8 cellular contexts compared by ENCODE assay signal in genomic region chr17:42819939-42820535, GRCh38. TPM values are rescaled to one million over a fixed set of nuclear protein-coding genes. Genes with fewer than 3 reads are reported as not detected.
A peak's percentile ranks its signal among the peaks of the same experiment; 100 is the strongest.
DNase-seq lines count a peak whose midpoint lies in the region; ATAC-seq and TF ChIP-seq lines count a peak whose summit lies in the region.

No MANE protein-coding gene starts in this region.

- no peaks in the 10 kb centered on the region for H3K27me3 ChIP-seq in thoracic aorta (replicated peaks; ENCODE audit: insufficient read depth)

- H3K27ac ChIP-seq in coronary artery, result no peak overlapping the region
- no peak overlapping the region for H3K27ac ChIP-seq in thoracic aorta

- peaks cover 14 to 18% of the 10 kb centered on the region in 2 donors for H3K4me1 ChIP-seq in thoracic aorta (ENCODE audit: control insufficient read depth in 1 of 2, low read depth in 2 of 2)

- DNase-seq in SIG-M5 treated with dmso at 0.1 percent for 504 hours (lab: John Stamatoyannopoulos, UW; ENCODE audit: unreplicated experiment), result peak; percentile 66
- no peak for DNase-seq in SIG-M5 (lab: John Stamatoyannopoulos, UW)
- DNase-seq in NCI-H345 (lab: John Stamatoyannopoulos, UW), result peak; percentile 51
- DNase-seq in activated CD4-positive, CD25-positive, alpha-beta regulatory T cell treated with anti-CD3 and anti-CD28 coated beads, Interleukin-2, amount 50 U/mL, for 72 hours, result peak; percentile 64
- DNase-seq in coronary artery (ENCODE audit: low spot score), result peak; percentile 70
- DNase-seq in myocyte (ENCODE audit: low read depth), result peak; percentile 71
- DNase-seq in thoracic aorta (ENCODE audit: low spot score), result no peak

- H3K36me3 ChIP-seq in thoracic aorta, result peaks cover 49% of the 10 kb centered on the region

- ATAC-seq in thoracic aorta (ENCODE audit: insufficient number of reproducible peaks, low FRiP score, low read depth) (no peak), GM19395 (IDR thresholded peaks at IDR 0.05; ENCODE audit: unreplicated experiment) (no peak)

- no peaks in the 10 kb centered on the region for H3K9me3 ChIP-seq in thoracic aorta

- TF ChIP-seq CTCF in coronary artery (IDR thresholded peaks at IDR 0.05), result peak; percentile 40
- TF ChIP-seq CTCF in thoracic aorta (IDR thresholded peaks at IDR 0.05), result peak; percentile 41

- H3K4me3 ChIP-seq in coronary artery (no peak overlapping the region), thoracic aorta (no peak overlapping the region)

RNA-seq across cellular contexts. Expression of gene BECN1, which starts 4.0 kb away (rescaled TPM):
- total RNA-seq in myocyte (73.5 and 124 TPM in 2 replicates), thoracic aorta (100 to 1,000 TPM in 1 of 2 donors, 10 to 100 TPM in 1; 99.6 to 122 TPM)
- 85.5 TPM for polyA plus RNA-seq in myocyte (2012)

RNA-seq across cellular contexts. Expression of gene PSME3, which starts 13.2 kb away (rescaled TPM):
- total RNA-seq in myocyte (88.9 and 103 TPM in 2 replicates), thoracic aorta (10 to 100 TPM; 41.2 to 82.5 TPM)
- polyA plus RNA-seq in myocyte (2012), result 95.3 TPM

RNA-seq across cellular contexts. Expression of gene CNTD1, which starts 21.4 kb away (rescaled TPM):
- total RNA-seq in myocyte (not detected in 2 replicates), thoracic aorta (not detected)
- polyA plus RNA-seq in myocyte (2012), result 0.62 TPM

RNA-seq across cellular contexts. Expression of gene COA3, which starts 21.5 kb away (rescaled TPM):
- total RNA-seq in myocyte (53.4 and 72.8 TPM in 2 replicates), thoracic aorta (10 to 100 TPM; 34.3 to 36.1 TPM)
- 96.0 TPM for polyA plus RNA-seq in myocyte (2012)

RNA-seq across cellular contexts. Expression of gene AOC2, which starts 24.3 kb away (rescaled TPM):
- 0.40 and 0.78 TPM in 2 replicates for total RNA-seq in myocyte
- 0.86 TPM for polyA plus RNA-seq in myocyte (2012)
- total RNA-seq in thoracic aorta, result 1 to 10 TPM in 1 of 2 donors, under 1 TPM in 1; 0.68 to 2.8 TPM

Comparison
In these comparisons a context has a peak if more than half of its experiments do, and no peak if none do; other contexts are left out.
1. DNase-seq: peak in SIG-M5 treated with dmso at 0.1 percent for 504 hours (single experiment), NCI-H345 (single experiment), activated CD4-positive, CD25-positive, alpha-beta regulatory T cell treated with anti-CD3 and anti-CD28 coated beads, Interleukin-2, amount 50 U/mL, for 72 hours (single experiment), coronary artery (single experiment) and myocyte (single experiment); none in SIG-M5 (single experiment) and thoracic aorta (single experiment).